In the genomic region with DNA sequence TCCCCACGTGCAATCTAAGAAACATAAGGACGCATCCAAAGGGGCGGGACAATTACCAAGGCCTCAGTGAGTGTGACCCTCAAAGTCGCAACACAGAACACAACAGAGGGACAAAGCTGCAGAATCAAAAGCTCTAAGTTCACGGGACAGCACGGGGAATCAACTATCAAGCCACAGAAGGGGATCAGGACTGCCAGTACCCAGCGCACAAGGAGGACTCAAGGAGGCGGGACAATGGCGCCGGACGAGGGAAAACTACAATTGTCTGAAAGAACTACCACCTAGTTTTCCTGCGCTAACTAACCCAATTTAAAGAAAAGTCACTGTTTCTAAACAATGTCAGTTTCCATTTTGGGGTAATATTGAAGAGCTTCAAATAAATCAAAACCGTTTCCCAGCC, we compare ENCODE assay signal across 8 cellular contexts. TPM values are rescaled to one million over a fixed set of nuclear protein-coding genes. Genes with fewer than 3 reads are reported as not detected.
DNase-seq lines count a peak whose midpoint lies in the region; ATAC-seq and TF ChIP-seq lines count a peak whose summit lies in the region.

No MANE protein-coding gene starts in this region.

- peak overlapping the region; percentile 75 to 84 for H3K27ac Mint-ChIP-seq in effector memory CD8-positive, alpha-beta T cell
- H3K27ac Mint-ChIP-seq in osteocyte (ENCODE audit: unreplicated experiment): peak overlapping the region; percentile 90

- no peaks in the 10 kb centered on the region for H3K79me2 ChIP-seq in OCI-LY1 (ENCODE audit: insufficient read depth, low read length)

- in situ Hi-C loops in GM13976 (cut with MboI; ENCODE audit: low sequenced_read_pairs, unreplicated experiment): no loop called here

- ATAC-seq in effector memory CD8-positive, alpha-beta T cell (replicated peaks): no peak

- WGBS in prostate gland: 89% methylated on average over 13 of the region's 13 CpGs

- intact Hi-C loops in prostate gland (cut with DNase I): loop anchor here (5.0 kb wide), 1 partner anchor 39 kb away; the partner anchor contains the start of genes TACC3 and TMEM129

- peaks cover 5 to 7% of the 10 kb centered on the region in 2 donors for H3K4me1 Mint-ChIP-seq in effector memory CD8-positive, alpha-beta T cell (ENCODE audit: low read depth in 2 of 2)
- H3K4me1 Mint-ChIP-seq in osteocyte (ENCODE audit: unreplicated experiment): peaks cover 18% of the 10 kb centered on the region

- H3K36me3 ChIP-seq in BLaER1 treated with 17β-estradiol and CSF1 and Interleukin-3, amounts not matched to agents 10 nM and 100 nM: no peaks in the 10 kb centered on the region
- no peaks in the 10 kb centered on the region for H3K36me3 ChIP-seq in OCI-LY1 (ENCODE audit: insufficient read depth, low read length)
- H3K36me3 ChIP-seq in prostate gland: no peaks in the 10 kb centered on the region

- H3K36me3 Mint-ChIP-seq in effector memory CD8-positive, alpha-beta T cell (ENCODE audit: insufficient read depth): peaks cover 3% of the 10 kb centered on the region
- no peaks in the 10 kb centered on the region for H3K36me3 Mint-ChIP-seq in osteocyte (ENCODE audit: unreplicated experiment)

- no peak overlapping the region for H3K27ac ChIP-seq in BLaER1 treated with 17β-estradiol and CSF1 and Interleukin-3, amounts not matched to agents 10 nM and 100 nM
- no peak overlapping the region for H3K27ac ChIP-seq in OCI-LY1 (ENCODE audit: low read depth, low read length, poor library complexity, severe bottlenecking)
- H3K27ac ChIP-seq in prostate gland: peak overlapping the region in 1 of 2 donors; percentile 71

- H3K27me3 ChIP-seq in BLaER1 treated with 17β-estradiol and CSF1 and Interleukin-3, amounts not matched to agents 10 nM and 100 nM: peaks cover 0 to 19% (median 15%) of the 10 kb centered on the region in 11 experiments; a peak in 13 of 22 replicates
- no peaks in the 10 kb centered on the region for H3K27me3 ChIP-seq in OCI-LY1 (ENCODE audit: insufficient read depth, low read length)
- no peaks in the 10 kb centered on the region for H3K27me3 ChIP-seq in prostate gland (replicated peaks; ENCODE audit: insufficient read depth)

- TF ChIP-seq POLR2A in prostate gland (IDR thresholded peaks at IDR 0.05): no peak

- no peaks in the 10 kb centered on the region for H3F3A ChIP-seq in OCI-LY1 (ENCODE audit: insufficient read depth, low read length)

- peaks cover 0 to 30% (median 20%) of the 10 kb centered on the region in 10 experiments; a peak in 18 of 20 replicates for H3K4me1 ChIP-seq in BLaER1 treated with 17β-estradiol and CSF1 and Interleukin-3, amounts not matched to agents 10 nM and 100 nM
- H3K4me1 ChIP-seq in OCI-LY1 (ENCODE audit: insufficient read depth, low read length, severe bottlenecking): peaks cover 15% of the 10 kb centered on the region
- H3K4me1 ChIP-seq in prostate gland (replicated peaks): no peaks in the 10 kb centered on the region

- peak overlapping the region; percentile 87 to 99 (median 97) for H3K4me2 ChIP-seq in BLaER1 treated with 17β-estradiol and CSF1 and Interleukin-3, amounts not matched to agents 10 nM and 100 nM
- peak overlapping the region; percentile 63; the same call in 1 of the 2 replicates for H3K4me2 ChIP-seq in OCI-LY1 (ENCODE audit: low read length)

- H2AFZ ChIP-seq in OCI-LY1 (ENCODE audit: low read length): no peak overlapping the region

- peak overlapping the region in 4 of 11 experiments; percentile 74 to 83 (median 82); a peak in 3 of 22 replicates for H3K9ac ChIP-seq in BLaER1 treated with 17β-estradiol and CSF1 and Interleukin-3, amounts not matched to agents 10 nM and 100 nM
- no peak overlapping the region for H3K9ac ChIP-seq in OCI-LY1 (ENCODE audit: low read length)

- H4K20me1 ChIP-seq in BLaER1 treated with 17β-estradiol and CSF1 and Interleukin-3, amounts not matched to agents 10 nM and 100 nM: peaks cover 0 to 12% (median 0%) of the 10 kb centered on the region in 11 experiments; a peak in 3 of 22 replicates
- H4K20me1 ChIP-seq in OCI-LY1 (ENCODE audit: insufficient read depth, low read length): no peaks in the 10 kb centered on the region

- no peak for DNase-seq in effector memory CD8-positive, alpha-beta T cell
- DNase-seq in osteocyte (ENCODE audit: extremely low spot score, unreplicated experiment) (no peak), GDM1 (lab: John Stamatoyannopoulos, UW) (no peak), amygdala (lab: John Stamatoyannopoulos, UW) (no peak), prostate gland (ENCODE audit: low spot score) (no peak), GM13976 (ENCODE audit: low spot score) (no peak)

- peak overlapping the region; percentile 80 to 85 for H3K4me3 Mint-ChIP-seq in effector memory CD8-positive, alpha-beta T cell
- peak overlapping the region; percentile 84 for H3K4me3 Mint-ChIP-seq in osteocyte (ENCODE audit: unreplicated experiment)

- TF ChIP-seq CTCF in OCI-LY1 (IDR thresholded peaks at IDR 0.05; ENCODE audit: low read length): no peak
- no peak for TF ChIP-seq CTCF in osteocyte (IDR thresholded peaks at IDR 0.05)
- no peak for TF ChIP-seq CTCF in prostate gland (IDR thresholded peaks at IDR 0.05)
- no peak for TF ChIP-seq CTCF in GM13976 (IDR thresholded peaks at IDR 0.05; ENCODE audit: borderline replicate concordance, control extremely low read depth, extremely low read depth, insufficient read depth, missing control alignments)

- peak overlapping the region in 9 of 10 experiments; percentile 62 to 73 (median 68); a peak in 7 of 20 replicates for H3K4me3 ChIP-seq in BLaER1 treated with 17β-estradiol and CSF1 and Interleukin-3, amounts not matched to agents 10 nM and 100 nM
- H3K4me3 ChIP-seq in OCI-LY1 (ENCODE audit: low read depth, low read length, poor library complexity, severe bottlenecking): no peak overlapping the region
- no peak overlapping the region for H3K4me3 ChIP-seq in prostate gland

- no peaks in the 10 kb centered on the region for H3K27me3 Mint-ChIP-seq in effector memory CD8-positive, alpha-beta T cell
- no peaks in the 10 kb centered on the region for H3K27me3 Mint-ChIP-seq in osteocyte (ENCODE audit: unreplicated experiment)

- H3K9me3 ChIP-seq in BLaER1 treated with 17β-estradiol and CSF1 and Interleukin-3, amounts not matched to agents 10 nM and 100 nM (replicated peaks in 1 of 11): no peaks in the 10 kb centered on the region
- H3K9me3 ChIP-seq in OCI-LY1 (ENCODE audit: low read length) (no peaks in the 10 kb centered on the region), prostate gland (no peaks in the 10 kb centered on the region)

- no peaks in the 10 kb centered on the region for H3K9me3 Mint-ChIP-seq in effector memory CD8-positive, alpha-beta T cell
- no peaks in the 10 kb centered on the region for H3K9me3 Mint-ChIP-seq in osteocyte (ENCODE audit: unreplicated experiment)

- H3K9me2 ChIP-seq in OCI-LY1 (ENCODE audit: low read depth, low read length): no peaks in the 10 kb centered on the region

RNA-seq across cellular contexts. Expression of gene FAM53A, which starts 1.3 kb away (rescaled TPM):
- 6.2 and 9.5 TPM in 2 replicates for total RNA-seq in osteocyte
- 10 to 100 TPM in 1 of 2 donors, 1 to 10 TPM in 1; 2.3 to 16.8 TPM for total RNA-seq in prostate gland

RNA-seq across cellular contexts. Expression of gene SLBP, which starts 29.3 kb away (rescaled TPM):
- total RNA-seq in osteocyte (49.1 and 50.4 TPM in 2 replicates), prostate gland (10 to 100 TPM; 46.7 to 84.5 TPM)

RNA-seq across cellular contexts. Expression of gene TMEM129, which starts 38.3 kb away (rescaled TPM):
- total RNA-seq in osteocyte: 48.8 and 53.6 TPM in 2 replicates
- total RNA-seq in prostate gland: 10 to 100 TPM; 73.7 to 81.7 TPM

RNA-seq across cellular contexts. Expression of gene TACC3, which starts 38.5 kb away (rescaled TPM):
- total RNA-seq in osteocyte (22.3 and 23.6 TPM in 2 replicates), prostate gland (10 to 100 TPM in 1 of 2 donors, 1 to 10 TPM in 1; 4.3 to 35.6 TPM)

Comparison
In these comparisons a context has a peak if more than half of its experiments do, and no peak if none do; other contexts are left out.
1. H3K4me3 ChIP-seq: peak in BLaER1 treated with 17β-estradiol and CSF1 and Interleukin-3, amounts not matched to agents 10 nM and 100 nM (9 of 10); none in OCI-LY1 (single experiment) and prostate gland (0 of 2).